Comparison of ENCODE assay signal across 10 cellular contexts in the genomic region with DNA sequence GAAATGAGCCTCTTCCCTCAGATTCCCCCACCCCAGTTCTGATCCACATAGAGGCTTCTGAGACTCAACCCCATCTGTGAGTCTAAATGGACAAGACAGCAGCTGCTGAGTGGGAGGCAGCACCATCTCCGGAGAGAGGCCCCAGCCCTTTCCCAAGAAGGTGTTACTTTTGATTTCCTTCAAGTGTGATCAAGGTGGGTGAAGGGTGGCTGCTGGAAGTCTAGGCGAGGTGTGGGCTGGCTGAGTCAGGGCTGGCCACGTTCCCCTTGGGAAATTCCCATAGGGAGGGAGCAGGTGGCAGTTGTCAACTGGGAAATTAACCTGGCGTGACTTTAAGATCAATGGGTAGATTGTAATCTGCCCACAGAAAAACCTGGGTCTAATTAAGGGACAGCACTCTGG.
DNase-seq lines count a peak whose midpoint lies in the region; ATAC-seq, FAIRE-seq and TF ChIP-seq lines count a peak whose summit lies in the region.
"Had no signal": no experiment of that assay in that cellular context is flagged by ENCODE, and none has a peak within 500 bp of the region (broad histone marks: within the 10 kb centered on the region; RNA-seq: fewer than 3 reads in every experiment).

No MANE protein-coding gene starts in this region.

- DNase-seq in RCC 7860 (ENCODE audit: low spot score) (peak; percentile 53), SW480 (ENCODE audit: low spot score) (no peak), esophagus squamous epithelium (lab: John Stamatoyannopoulos, UW) (no peak), T1000 (lab: John Stamatoyannopoulos, UW) (no peak), cortex of kidney (lab: John Stamatoyannopoulos, UW) (no peak)
- DNase-seq in activated naive CD8-positive, alpha-beta T cell treated with anti-CD3 and anti-CD28 coated beads, Interleukin-2, amount 50 U/mL, for 24 hours, result peak; percentile 75
- peak; percentile 67 to 69 for DNase-seq in stimulated activated CD8-positive, alpha-beta memory T cell treated with anti-CD3 and anti-CD28 coated beads, Interleukin-15, amount 100 ng/mL, for 48 hours (ENCODE audit: low read depth in 2 of 2)
- DNase-seq: NCI-H187 treated with DMSO at 0.1 percent for 48 hours had no signal

- TF ChIP-seq POLR2A in esophagus squamous epithelium (IDR thresholded peaks at IDR 0.05), result no peak

- H3K27me3 Mint-ChIP-seq in activated naive CD8-positive, alpha-beta T cell treated with anti-CD3 and anti-CD28 coated beads, Interleukin-2, amount 50 U/mL, for 24 hours, result no peaks in the 10 kb centered on the region

- no peaks in the 10 kb centered on the region for H3K9me3 Mint-ChIP-seq in activated naive CD8-positive, alpha-beta T cell treated with anti-CD3 and anti-CD28 coated beads, Interleukin-2, amount 50 U/mL, for 24 hours

- peaks cover 2% of the 10 kb centered on the region for H3K36me3 Mint-ChIP-seq in activated naive CD8-positive, alpha-beta T cell treated with anti-CD3 and anti-CD28 coated beads, Interleukin-2, amount 50 U/mL, for 24 hours (ENCODE audit: low read depth)

- WGBS in esophagus squamous epithelium, 2 donors, result 20 to 37% methylated on average over 1 to 4 of the region's 4 CpGs

- peak; percentile 51 for ATAC-seq in GM21381 (IDR thresholded peaks at IDR 0.05; ENCODE audit: unreplicated experiment)
- peak; percentile 80 for ATAC-seq in activated naive CD8-positive, alpha-beta T cell treated with anti-CD3 and anti-CD28 coated beads, Interleukin-2, amount 50 U/mL, for 24 hours

- no peak for FAIRE-seq in RCC 7860 (lab: Jason Lieb, UNC)

- H3K4me1 Mint-ChIP-seq in activated naive CD8-positive, alpha-beta T cell treated with anti-CD3 and anti-CD28 coated beads, Interleukin-2, amount 50 U/mL, for 24 hours, result peaks cover 79% of the 10 kb centered on the region

- H3K36me3 ChIP-seq in esophagus squamous epithelium, result no peaks in the 10 kb centered on the region
- H3K36me3 ChIP-seq: ascending aorta had no signal

- peak overlapping the region; percentile 97 for H3K27ac Mint-ChIP-seq in activated naive CD8-positive, alpha-beta T cell treated with anti-CD3 and anti-CD28 coated beads, Interleukin-2, amount 50 U/mL, for 24 hours

- TF ChIP-seq CTCF in esophagus squamous epithelium (IDR thresholded peaks at IDR 0.05), result no peak

- no peak overlapping the region for H3K4me3 ChIP-seq in esophagus squamous epithelium
- H3K4me3 ChIP-seq: ascending aorta had no signal

- H3K27ac ChIP-seq in esophagus squamous epithelium, result no peak overlapping the region
- H3K27ac ChIP-seq: ascending aorta had no signal

- no peaks in the 10 kb centered on the region for H3K4me1 ChIP-seq in esophagus squamous epithelium
- H3K4me1 ChIP-seq: ascending aorta had no signal

- intact Hi-C loops in esophagus squamous epithelium (cut with DNase I), result no loop called here

- H3K27me3 ChIP-seq in esophagus squamous epithelium, result no peaks in the 10 kb centered on the region
- H3K27me3 ChIP-seq: ascending aorta had no signal

- H3K9me3 ChIP-seq in esophagus squamous epithelium, result no peaks in the 10 kb centered on the region
- H3K9me3 ChIP-seq: ascending aorta had no signal

- peak overlapping the region; percentile 63 for H3K4me3 Mint-ChIP-seq in activated naive CD8-positive, alpha-beta T cell treated with anti-CD3 and anti-CD28 coated beads, Interleukin-2, amount 50 U/mL, for 24 hours

Comparison
In these comparisons a context has a peak if more than half of its experiments do, and no peak if none do; other contexts are left out.
1. DNase-seq: peak in RCC 7860 (single experiment), activated naive CD8-positive, alpha-beta T cell treated with anti-CD3 and anti-CD28 coated beads, Interleukin-2, amount 50 U/mL, for 24 hours (single experiment) and stimulated activated CD8-positive, alpha-beta memory T cell treated with anti-CD3 and anti-CD28 coated beads, Interleukin-15, amount 100 ng/mL, for 48 hours (2 of 2); none in SW480 (single experiment), esophagus squamous epithelium (single experiment), T1000 (single experiment) and cortex of kidney (single experiment).